Comparison of ENCODE assay signal across 20 cellular contexts in genomic region chr1:31812158-31812829, GRCh38. TPM values are rescaled to one million over a fixed set of nuclear protein-coding genes. Genes with fewer than 3 reads are reported as not detected.
DNase-seq lines count a peak whose midpoint lies in the region; ATAC-seq, FAIRE-seq and TF ChIP-seq lines count a peak whose summit lies in the region.
"Had no signal": no experiment of that assay in that cellular context is flagged by ENCODE, and none has a peak within 500 bp of the region (broad histone marks: within the 10 kb centered on the region; RNA-seq: fewer than 3 reads in every experiment).

No MANE protein-coding gene starts in this region.

- no peaks in the 10 kb centered on the region for H3K9me3 ChIP-seq in HepG2 (ENCODE audit: low read length)
- H3K9me3 ChIP-seq: thyroid gland had no signal

- no peak overlapping the region for H3K27ac ChIP-seq in HepG2 (ENCODE audit: extremely low read length, insufficient read depth, low read length)
- H3K27ac ChIP-seq: BLaER1 treated with 17β-estradiol and CSF1 and Interleukin-3, amounts not matched to agents 10 nM and 100 nM; PC-9; thyroid gland had no signal

- no peak overlapping the region for H3K4me2 ChIP-seq in HepG2 (ENCODE audit: low read depth, low read length)
- H3K4me2 ChIP-seq: BLaER1 treated with 17β-estradiol and CSF1 and Interleukin-3, amounts not matched to agents 10 nM and 100 nM; PC-9 had no signal

- peaks cover 0 to 16% of the 10 kb centered on the region in 2 experiments; a peak in 3 of 5 replicates for H3K27me3 ChIP-seq in HepG2 (ENCODE audit: control insufficient read depth in 1 of 2, insufficient read depth in 2 of 2, low read length in 2 of 2)
- H3K27me3 ChIP-seq: thyroid gland had no signal

- no peaks in the 10 kb centered on the region for H3K36me3 ChIP-seq in HepG2 (replicated peaks in 1 of 2; ENCODE audit: control insufficient read depth in 1 of 2, insufficient read depth in 2 of 2, low read length in 2 of 2)
- H3K36me3 ChIP-seq: BLaER1 treated with 17β-estradiol and CSF1 and Interleukin-3, amounts not matched to agents 10 nM and 100 nM; thyroid gland had no signal

- BruUV-seq in HepG2 (replicated peaks; lab: Mats Ljungman, UMichigan) = no TSS peak

- 65% methylated on average over 9 of the region's 9 CpGs for WGBS in HepG2 (ENCODE audit: low lambda C conversion rate)

- no peak for TF ChIP-seq CTCF in HepG2 (CRISPR knock-in tag; IDR thresholded peaks at IDR 0.05)

- CTCF ChIA-PET in HepG2 (lab: Yijun Ruan, JAX; ENCODE audit: low intra/inter-chr PET ratio, low total read pairs) = no interaction called here

- in situ Hi-C loops in HepG2 (cut with HindIII; ENCODE audit: extremely low pct_ligation_motif_present, low pct_unique_long_range_greater_than_20kb) = no loop called here

- ATAC-seq in Right ventricle myocardium superior (ENCODE audit: poor library complexity) (no peak), HepG2 (no peak), GM21515 (IDR thresholded peaks at IDR 0.05; ENCODE audit: unreplicated experiment) (no peak)
- ATAC-seq: HCT116, left ventricle myocardium superior had no signal

- DNase-seq in cardiac septum (ENCODE audit: low spot score) (peak; percentile 5), Right ventricle myocardium superior (no peak), HepG2 (ENCODE audit: low spot score) (no peak), islet precursor cell (no peak), DMS53 treated with DMSO at 0.1 percent for 48 hours (lab: John Stamatoyannopoulos, UW; ENCODE audit: unreplicated experiment) (no peak)
- DNase-seq in activated CD8-positive, alpha-beta memory T cell treated with anti-CD3 and anti-CD28 coated beads, Interleukin-2, amount 50 U/mL, for 48 hours = peak; percentile 44
- DNase-seq: activated B cell treated with CpG ODN at 0.5 μM for 24 hours; activated effector memory CD4-positive, alpha-beta T cell treated with Interleukin-2 at 50 U/mL for 16 hours; activated naive CD8-positive, alpha-beta T cell treated with anti-CD3 and anti-CD28 coated beads, Interleukin-2, amount 10 ng/mL, durations not matched to agents 7 days and 5 days; left ventricle myocardium superior; naive B cell; PC-9; thyroid gland had no signal

- intact Hi-C loops in cardiac septum (cut with DNase I) = no loop called here
- intact Hi-C loops in Right ventricle myocardium superior (cut with DNase I) = no loop called here
- intact Hi-C loops in HepG2 (cut with micrococcal nuclease; ENCODE audit: unreplicated experiment) = loop anchor here (2.0 kb wide), 1 partner anchor 147 kb away; no protein-coding TSS in a partner anchor

- peaks cover 10% of the 10 kb centered on the region for H3K4me1 ChIP-seq in HepG2 (ENCODE audit: insufficient read depth, low read length)
- H3K4me1 ChIP-seq: thyroid gland had no signal

- FAIRE-seq in HepG2 (lab: Jason Lieb, UNC) = no peak
- FAIRE-seq: astrocyte, endothelial cell of umbilical vein had no signal

- POLR2A ChIA-PET in HepG2 (lab: Yijun Ruan, JAX) = no interaction called here

- H4K20me1 ChIP-seq in HepG2 (ENCODE audit: insufficient read depth, low read length) = no peaks in the 10 kb centered on the region

- no peak for TF ChIP-seq POLR2A in HepG2 (IDR thresholded peaks at IDR 0.05; ENCODE audit: insufficient read depth in 1 of 2, low read depth in 2 of 2, low read length in 2 of 2)

- H3K9ac ChIP-seq in HepG2 (ENCODE audit: insufficient read depth, low read depth, low read length) = no peak overlapping the region
- H3K9ac ChIP-seq: BLaER1 treated with 17β-estradiol and CSF1 and Interleukin-3, amounts not matched to agents 10 nM and 100 nM had no signal

- H3K4me3 ChIP-seq in HepG2 (replicated peaks in 1 of 3; ENCODE audit: insufficient read depth in 1 of 3, low read depth in 2 of 3, low read length in 3 of 3) = no peak overlapping the region
- H3K4me3 ChIP-seq: BLaER1 treated with 17β-estradiol and CSF1 and Interleukin-3, amounts not matched to agents 10 nM and 100 nM; PC-9; thyroid gland had no signal

- H3K79me2 ChIP-seq in HepG2 (ENCODE audit: insufficient read depth, low read length) = no peaks in the 10 kb centered on the region

- H2AFZ ChIP-seq in HepG2 (ENCODE audit: low read length) = no peak overlapping the region
- H2AFZ ChIP-seq: PC-9 had no signal

- TF ChIP-seq EP300 in HepG2 (IDR thresholded peaks at IDR 0.05; ENCODE audit: low read depth in 2 of 2, low read length in 2 of 2) (no peak), HepG2 (CRISPR knock-in tag; IDR thresholded peaks at IDR 0.05; ENCODE audit: borderline replicate concordance) (no peak)

- no peak for TF ChIP-seq RAD21 in HepG2 (CRISPR knock-in tag; IDR thresholded peaks at IDR 0.05)

TF ChIP-seq in HepG2, 621 proteins besides CTCF, POLR2A, EP300 and RAD21:
- TF ChIP-seq TBP (CRISPR knock-in tag; IDR thresholded peaks at IDR 0.05) (no peak), ZNF629 (CRISPR knock-in tag; conservative IDR thresholded peaks at IDR 0.05) (peak; percentile 83)

RNA-seq across cellular contexts. Expression of gene SPOCD1, which starts 3.5 kb away (rescaled TPM):
- total RNA-seq in cardiac septum (0.19 TPM), Right ventricle myocardium superior (not detected), HepG2 (2016; rRNA removed; fragmentation: Illumina TruSeq; extraction: Trizol) (0.08 and 0.24 TPM in 2 replicates)
- not detected in 2 replicates for total RNA-seq in HepG2 (2016; cell fraction: cytosol; rRNA removed; fragmentation: Illumina TruSeq; extraction: Trizol; ENCODE audit: low read depth)
- 0.12 and 0.15 TPM in 2 replicates for total RNA-seq in HepG2 (2016; cell fraction: insoluble cytoplasmic fraction; rRNA removed; fragmentation: Illumina TruSeq; extraction: Trizol)
- 0.09 and 0.17 TPM in 2 replicates for total RNA-seq in HepG2 (2016; cell fraction: membrane; rRNA removed; fragmentation: Illumina TruSeq; extraction: Trizol)
- 0.09 TPM in 1 of 2 replicates, not detected in the other for total RNA-seq in HepG2 (2016; cell fraction: nucleus; rRNA removed; fragmentation: Illumina TruSeq; extraction: Trizol)
- 0.26 and 0.29 TPM in 2 replicates for polyA plus RNA-seq in HepG2 (2011; rRNA removed)
- 0.09 and 0.24 TPM in 2 replicates for polyA plus RNA-seq in HepG2 (2011; cell fraction: cytosol; rRNA removed)
- polyA plus RNA-seq in HepG2 (2011; cell fraction: nucleus; rRNA removed) = 0.57 and 0.74 TPM in 2 replicates
- 0.07 and 0.09 TPM in 2 replicates for polyA plus RNA-seq in HepG2 (2012)
- polyA plus RNA-seq in HepG2 (2016; cell fraction: cytosol; fragmentation: Illumina TruSeq; extraction: Trizol; ENCODE audit: low read depth) = not detected in 2 replicates
- 0.24 TPM in 1 of 2 replicates, not detected in the other for polyA plus RNA-seq in HepG2 (2016; cell fraction: insoluble cytoplasmic fraction; fragmentation: Illumina TruSeq; extraction: Trizol; ENCODE audit: low read depth)
- polyA plus RNA-seq in HepG2 (2016; cell fraction: membrane; fragmentation: Illumina TruSeq; extraction: Trizol; ENCODE audit: low read depth) = 0.12 TPM in 1 of 2 replicates, not detected in the other
- 0.65 and 1.1 TPM in 2 replicates for polyA plus RNA-seq in HepG2 (2016; cell fraction: nucleus; fragmentation: Illumina TruSeq; extraction: Trizol; ENCODE audit: insufficient read depth, low read depth)
- 1.4 and 1.6 TPM in 2 replicates for polyA minus RNA-seq in HepG2 (2011; rRNA and poly(A)+ RNA removed; ENCODE audit: low replicate concordance)
- not detected in 2 replicates for polyA minus RNA-seq in HepG2 (2011; cell fraction: cytosol; rRNA and poly(A)+ RNA removed)
- polyA minus RNA-seq in HepG2 (2011; cell fraction: nucleus; rRNA and poly(A)+ RNA removed) = not detected in 2 replicates
- total RNA-seq: activated B cell treated with CpG ODN at 0.5 μM for 24 hours, left ventricle myocardium superior, occipital lobe, skeletal muscle tissue had no signal

RNA-seq across cellular contexts. Expression of gene ADGRB2, which starts 48.2 kb away (rescaled TPM):
- total RNA-seq in cardiac septum (7.7 TPM), Right ventricle myocardium superior (14.7 TPM), HepG2 (2016; rRNA removed; fragmentation: Illumina TruSeq; extraction: Trizol) (0.09 TPM in 1 of 2 replicates, not detected in the other)
- total RNA-seq in HepG2 (2016; cell fraction: cytosol; rRNA removed; fragmentation: Illumina TruSeq; extraction: Trizol; ENCODE audit: low read depth) = not detected in 2 replicates
- total RNA-seq in HepG2 (2016; cell fraction: insoluble cytoplasmic fraction; rRNA removed; fragmentation: Illumina TruSeq; extraction: Trizol) = 0.04 TPM in 1 of 2 replicates, not detected in the other
- total RNA-seq in HepG2 (2016; cell fraction: membrane; rRNA removed; fragmentation: Illumina TruSeq; extraction: Trizol) = not detected in 2 replicates
- 0.09 TPM in 1 of 2 replicates, not detected in the other for total RNA-seq in HepG2 (2016; cell fraction: nucleus; rRNA removed; fragmentation: Illumina TruSeq; extraction: Trizol)
- 0.03 TPM in 1 of 2 replicates, not detected in the other for polyA plus RNA-seq in HepG2 (2011; rRNA removed)
- 0.04 TPM in 1 of 2 replicates, not detected in the other for polyA plus RNA-seq in HepG2 (2011; cell fraction: cytosol; rRNA removed)
- 0.14 and 0.31 TPM in 2 replicates for polyA plus RNA-seq in HepG2 (2011; cell fraction: nucleus; rRNA removed)
- 0.07 TPM in 1 of 2 replicates, not detected in the other for polyA plus RNA-seq in HepG2 (2012)
- polyA plus RNA-seq in HepG2 (2016; cell fraction: cytosol; fragmentation: Illumina TruSeq; extraction: Trizol; ENCODE audit: low read depth) = not detected in 2 replicates
- not detected in 2 replicates for polyA plus RNA-seq in HepG2 (2016; cell fraction: insoluble cytoplasmic fraction; fragmentation: Illumina TruSeq; extraction: Trizol; ENCODE audit: low read depth)
- polyA plus RNA-seq in HepG2 (2016; cell fraction: membrane; fragmentation: Illumina TruSeq; extraction: Trizol; ENCODE audit: low read depth) = not detected in 2 replicates
- 0.29 TPM in 1 of 2 replicates, not detected in the other for polyA plus RNA-seq in HepG2 (2016; cell fraction: nucleus; fragmentation: Illumina TruSeq; extraction: Trizol; ENCODE audit: insufficient read depth, low read depth)
- 2.1 TPM in 1 of 2 replicates, not detected in the other for polyA minus RNA-seq in HepG2 (2011; rRNA and poly(A)+ RNA removed; ENCODE audit: low replicate concordance)
- not detected in 2 replicates for polyA minus RNA-seq in HepG2 (2011; cell fraction: cytosol; rRNA and poly(A)+ RNA removed)
- not detected in 2 replicates for polyA minus RNA-seq in HepG2 (2011; cell fraction: nucleus; rRNA and poly(A)+ RNA removed)

Comparison
In these comparisons a context has a peak if more than half of its experiments do, and no peak if none do; other contexts are left out.
1. DNase-seq: peak in cardiac septum (single experiment) and activated CD8-positive, alpha-beta memory T cell treated with anti-CD3 and anti-CD28 coated beads, Interleukin-2, amount 50 U/mL, for 48 hours (single experiment); none in Right ventricle myocardium superior (single experiment), HepG2 (single experiment), islet precursor cell (single experiment) and DMS53 treated with DMSO at 0.1 percent for 48 hours (single experiment).